Comparison of ENCODE assay signal across 8 cellular contexts in genomic region chr7:108109216-108109908, GRCh38. TPM values are rescaled to one million over a fixed set of nuclear protein-coding genes. Genes with fewer than 3 reads are reported as not detected.
A peak's percentile ranks its signal among the peaks of the same experiment; 100 is the strongest.
DNase-seq lines count a peak whose midpoint lies in the region; ATAC-seq and TF ChIP-seq lines count a peak whose summit lies in the region.

No MANE protein-coding gene starts in this region.

- no peak overlapping the region for H3K9ac ChIP-seq in mesenchymal stem cell (ENCODE audit: low read length)

- H3K14ac ChIP-seq in mesenchymal stem cell (ENCODE audit: low read length in 2 of 2): no peak overlapping the region

- no peak overlapping the region for H4K91ac ChIP-seq in mesenchymal stem cell (ENCODE audit: low read length)

- peak overlapping the region; percentile 47 for H2AK5ac ChIP-seq in mesenchymal stem cell (ENCODE audit: low read length, severe bottlenecking)

- H2BK12ac ChIP-seq in mesenchymal stem cell (ENCODE audit: low read length in 2 of 2): no peak overlapping the region

- TF ChIP-seq CTCF in adrenal gland (IDR thresholded peaks at IDR 0.05) (peak in 5 of 6 experiments; percentile 16 to 38 (median 29)), psoas muscle (IDR thresholded peaks at IDR 0.05) (no peak)

- ATAC-seq in GM18511 (IDR thresholded peaks at IDR 0.05; ENCODE audit: unreplicated experiment) (peak; percentile 81), psoas muscle (no peak), aorta (ENCODE audit: low FRiP score) (no peak)

- H3K4me1 ChIP-seq in adrenal gland (replicated peaks in 1 of 2): no peaks in the 10 kb centered on the region
- peaks cover 2% of the 10 kb centered on the region for H3K4me1 ChIP-seq in mesenchymal stem cell (ENCODE audit: control insufficient read depth, insufficient read depth, low read depth, low read length)
- H3K4me1 ChIP-seq in psoas muscle: no peaks in the 10 kb centered on the region
- peaks cover 0 to 2% of the 10 kb centered on the region in 2 donors for H3K4me1 ChIP-seq in aorta (ENCODE audit: control insufficient read depth in 1 of 2, insufficient read depth in 2 of 2, low read length in 2 of 2)

- no peaks in the 10 kb centered on the region for H3K36me3 ChIP-seq in adrenal gland (replicated peaks in 1 of 2)
- H3K36me3 ChIP-seq in mesenchymal stem cell (ENCODE audit: control insufficient read depth in 1 of 2, insufficient read depth in 2 of 2, low read depth in 1 of 2, low read length in 2 of 2): no peaks in the 10 kb centered on the region
- H3K36me3 ChIP-seq in psoas muscle (ENCODE audit: insufficient read depth in 1 of 2, low read depth in 1 of 2): no peaks in the 10 kb centered on the region
- peaks cover 0 to 3% of the 10 kb centered on the region in 2 donors for H3K36me3 ChIP-seq in aorta (ENCODE audit: control insufficient read depth in 1 of 2, insufficient read depth in 2 of 2, low read length in 1 of 2)

- intact Hi-C loops in adrenal gland (cut with DNase I): no loop called here
- intact Hi-C loops in psoas muscle (cut with DNase I): no loop called here
- intact Hi-C loops in aorta (cut with DNase I): no loop called here

- WGBS in adrenal gland, 4 donors: 54 to 68% (median 63%) methylated on average over 2 of the region's 2 CpGs
- WGBS in mesenchymal stem cell: 94% methylated on average over 2 of the region's 2 CpGs
- 73 to 79% (median 76%) methylated on average over 2 of the region's 2 CpGs for WGBS in psoas muscle, 3 donors
- 91 to 93% methylated on average over 2 of the region's 2 CpGs for WGBS in aorta, 2 donors

- H2AFZ ChIP-seq in mesenchymal stem cell (ENCODE audit: low read depth, low read length): peak overlapping the region; percentile 31

- no peaks in the 10 kb centered on the region for H3K79me1 ChIP-seq in mesenchymal stem cell (replicated peaks; ENCODE audit: low read length, poor library complexity, severe bottlenecking)

- H3K4me3 ChIP-seq in adrenal gland: no peak overlapping the region
- no peak overlapping the region for H3K4me3 ChIP-seq in mesenchymal stem cell (ENCODE audit: insufficient read depth in 1 of 2, low read depth in 1 of 2, low read length in 2 of 2)
- no peak overlapping the region for H3K4me3 ChIP-seq in psoas muscle
- H3K4me3 ChIP-seq in aorta (ENCODE audit: low read length in 2 of 2): no peak overlapping the region

- no peak overlapping the region for H3K18ac ChIP-seq in mesenchymal stem cell (ENCODE audit: low read depth in 1 of 2, low read length in 2 of 2)

- H3K9me3 ChIP-seq in adrenal gland (replicated peaks in 1 of 3) (no peaks in the 10 kb centered on the region), mesenchymal stem cell (ENCODE audit: control insufficient read depth, low read length) (no peaks in the 10 kb centered on the region), psoas muscle (no peaks in the 10 kb centered on the region), aorta (ENCODE audit: control insufficient read depth, low read length) (no peaks in the 10 kb centered on the region)

- H2BK15ac ChIP-seq in mesenchymal stem cell (ENCODE audit: low read depth, poor library complexity, severe bottlenecking): no peak overlapping the region

- no peak overlapping the region for H3K4me2 ChIP-seq in mesenchymal stem cell (ENCODE audit: low read length, poor library complexity, severe bottlenecking)

- TF ChIP-seq POLR2A in adrenal gland (IDR thresholded peaks at IDR 0.05): no peak

- H3K4ac ChIP-seq in mesenchymal stem cell (ENCODE audit: low read depth in 1 of 2, low read length in 2 of 2): no peak overlapping the region

- no peak overlapping the region for H2BK120ac ChIP-seq in mesenchymal stem cell (ENCODE audit: low read depth, low read length)

- DNase-seq in COLO668 (lab: John Stamatoyannopoulos, UW; ENCODE audit: unreplicated experiment) (peak; percentile 23), M059J (ENCODE audit: low read depth) (peak; percentile 37), adrenal gland (peak in 1 of 7 donors; percentile 20), mesenchymal stem cell (no peak), psoas muscle (no peak), aorta (no peak)
- DNase-seq in stimulated activated CD4-positive, alpha-beta T cell treated with anti-CD3 and anti-CD28 coated beads, Interleukin-4, amount 100 ng/mL, for 1 hour: no peak

- H4K8ac ChIP-seq in mesenchymal stem cell (ENCODE audit: low read length): no peak overlapping the region

- H2BK5ac ChIP-seq in mesenchymal stem cell (ENCODE audit: low read depth, low read length, poor library complexity, severe bottlenecking): no peak overlapping the region

- no peaks in the 10 kb centered on the region for H3K27me3 ChIP-seq in adrenal gland
- no peaks in the 10 kb centered on the region for H3K27me3 ChIP-seq in mesenchymal stem cell (ENCODE audit: control insufficient read depth in 1 of 2, insufficient read depth in 1 of 2, low read length in 2 of 2)
- H3K27me3 ChIP-seq in psoas muscle (ENCODE audit: insufficient read depth in 3 of 3, low read length in 2 of 3): no peaks in the 10 kb centered on the region
- no peaks in the 10 kb centered on the region for H3K27me3 ChIP-seq in aorta (ENCODE audit: control insufficient read depth in 1 of 2, insufficient read depth in 2 of 2, low read length in 1 of 2)

- no peak overlapping the region for H3K27ac ChIP-seq in adrenal gland
- no peak overlapping the region for H3K27ac ChIP-seq in mesenchymal stem cell (ENCODE audit: low read length, poor library complexity, severe bottlenecking)
- H3K27ac ChIP-seq in psoas muscle: no peak overlapping the region
- no peak overlapping the region for H3K27ac ChIP-seq in aorta (ENCODE audit: low read depth in 1 of 2, low read length in 2 of 2)

- H3K23ac ChIP-seq in mesenchymal stem cell (ENCODE audit: low read length in 2 of 2): no peak overlapping the region

RNA-seq across cellular contexts. Expression of gene LAMB4, which starts 20.8 kb away (rescaled TPM):
- total RNA-seq in M059J (2014; rRNA removed; shearing (Covaris generic)): 0.30 and 0.39 TPM in 2 replicates
- 1 to 10 TPM in 1 of 8 donors, under 1 TPM in 3, not detected in 4; 0.12 to 1.0 (median 0.24) TPM for total RNA-seq in adrenal gland
- polyA plus RNA-seq in adrenal gland: under 1 TPM in 2 of 3 donors, not detected in 1; 0.16 to 0.40 TPM
- polyA plus RNA-seq in mesenchymal stem cell (2013, experiment 1 of 2): 0.25 TPM
- 0.18 TPM for polyA plus RNA-seq in mesenchymal stem cell (2013, experiment 2 of 2)
- total RNA-seq in psoas muscle: under 1 TPM in 2 of 4 donors, not detected in 2; 0.27 to 0.51 TPM
- under 1 TPM; 0.01 to 0.34 (median 0.27) TPM for polyA plus RNA-seq in psoas muscle
- under 1 TPM in 1 of 2 donors, not detected in 1; 0.24 TPM for total RNA-seq in aorta
- polyA plus RNA-seq in aorta: not detected

Comparison
In these comparisons a context has a peak if more than half of its experiments do, and no peak if none do; other contexts are left out.
1. DNase-seq: peak in COLO668 (single experiment) and M059J (single experiment); none in mesenchymal stem cell (single experiment), psoas muscle (0 of 2), aorta (0 of 2) and stimulated activated CD4-positive, alpha-beta T cell treated with anti-CD3 and anti-CD28 coated beads, Interleukin-4, amount 100 ng/mL, for 1 hour (single experiment).